16 cellular contexts compared by ENCODE assay signal in the genomic region with DNA sequence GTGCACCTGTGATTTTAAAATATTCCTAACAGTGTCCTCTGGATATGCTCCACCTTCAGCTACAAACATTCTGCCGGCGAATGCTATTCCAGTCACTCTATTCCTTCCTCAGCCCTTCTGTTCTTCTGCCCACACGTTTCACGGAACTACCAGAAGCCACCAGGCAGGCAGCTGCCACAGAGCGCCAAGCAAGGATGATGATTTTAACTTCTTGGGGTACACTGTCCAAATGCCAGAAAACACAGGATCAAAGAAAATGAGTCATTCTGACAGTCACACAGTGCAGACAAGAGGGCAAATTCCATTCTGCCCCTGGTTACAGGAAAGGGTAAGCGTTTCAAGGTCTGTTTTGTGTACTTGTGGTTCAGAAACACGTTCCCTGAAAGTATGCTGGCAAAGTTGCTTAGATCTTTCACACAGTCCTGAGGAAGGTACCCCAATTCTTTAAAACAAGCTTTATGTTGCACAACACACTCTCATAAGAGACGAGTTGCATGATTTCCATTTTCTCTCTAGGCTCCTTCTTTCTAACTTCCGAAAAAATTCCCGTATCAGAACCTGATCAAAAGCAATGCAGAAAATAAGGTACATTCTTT.
A peak's percentile ranks its signal among the peaks of the same experiment; 100 is the strongest.
DNase-seq lines count a peak whose midpoint lies in the region; ATAC-seq and TF ChIP-seq lines count a peak whose summit lies in the region.
"Had no signal": no experiment of that assay in that cellular context is flagged by ENCODE, and none has a peak within 500 bp of the region (broad histone marks: within the 10 kb centered on the region; RNA-seq: fewer than 3 reads in every experiment).

No MANE protein-coding gene starts in this region.

- H3K36me3 ChIP-seq in RWPE2 (ENCODE audit: low read depth) (no peaks in the 10 kb centered on the region), HAP-1 (replicated peaks) (no peaks in the 10 kb centered on the region), left ventricle myocardium inferior (no peaks in the 10 kb centered on the region)
- H3K36me3 ChIP-seq: MG63 had no signal

- no peaks in the 10 kb centered on the region for H3K9me3 Mint-ChIP-seq in nephron
- H3K9me3 Mint-ChIP-seq: stimulated activated effector memory CD8-positive, alpha-beta T cell treated with anti-CD3 and anti-CD28 coated beads, Interleukin-12 subunit alpha, Interleukin-12 subunit beta, amount 100 ng/mL, for 72 hours had no signal

- H3K4me1 ChIP-seq in RWPE2 (ENCODE audit: insufficient read depth, poor library complexity, severe bottlenecking) (no peaks in the 10 kb centered on the region), right cardiac atrium (ENCODE audit: control insufficient read depth, insufficient read depth, low read length) (no peaks in the 10 kb centered on the region), HAP-1 (peaks cover 12% of the 10 kb centered on the region), left ventricle myocardium inferior (no peaks in the 10 kb centered on the region)

- in situ Hi-C loops in HAP-1 (cut with MboI; ENCODE audit: low sequenced_read_pairs) = loop anchor here (25.0 kb wide), 1 partner anchor 362 kb away; no protein-coding TSS in a partner anchor

- WGBS in right cardiac atrium = 70% methylated on average over 10 of the region's 10 CpGs

- H3K4me3 ChIP-seq in RWPE2 (ENCODE audit: severe bottlenecking) (no peak overlapping the region), right cardiac atrium (ENCODE audit: low read length) (no peak overlapping the region), HAP-1 (no peak overlapping the region), left ventricle myocardium inferior (no peak overlapping the region)
- H3K4me3 ChIP-seq: MG63 had no signal

- no peaks in the 10 kb centered on the region for H3K36me3 Mint-ChIP-seq in nephron (ENCODE audit: low read depth)
- H3K36me3 Mint-ChIP-seq: stimulated activated effector memory CD8-positive, alpha-beta T cell treated with anti-CD3 and anti-CD28 coated beads, Interleukin-12 subunit alpha, Interleukin-12 subunit beta, amount 100 ng/mL, for 72 hours had no signal

- H3K27ac ChIP-seq in RWPE2 (ENCODE audit: poor library complexity, severe bottlenecking) = no peak overlapping the region
- H3K27ac ChIP-seq in right cardiac atrium (ENCODE audit: low read length) = no peak overlapping the region
- no peak overlapping the region for H3K27ac ChIP-seq in left ventricle myocardium inferior (replicated peaks)

- ATAC-seq in RWPE2 (ENCODE audit: low read depth) = peak; percentile 57; the same call in 2 of the 3 replicates
- peak; percentile 8 for ATAC-seq in esophagus mucosa
- ATAC-seq in right cardiac atrium = no peak
- ATAC-seq in GM18505 (IDR thresholded peaks at IDR 0.05; ENCODE audit: unreplicated experiment) = no peak
- ATAC-seq: stimulated activated effector memory CD8-positive, alpha-beta T cell treated with anti-CD3 and anti-CD28 coated beads, Interleukin-12 subunit alpha, Interleukin-12 subunit beta, amount 100 ng/mL, for 72 hours had no signal

- peak overlapping the region; percentile 53 to 93 (median 74) for H3K27ac Mint-ChIP-seq in nephron
- H3K27ac Mint-ChIP-seq: stimulated activated effector memory CD8-positive, alpha-beta T cell treated with anti-CD3 and anti-CD28 coated beads, Interleukin-12 subunit alpha, Interleukin-12 subunit beta, amount 100 ng/mL, for 72 hours had no signal

- no peak for TF ChIP-seq POLR2A in GM18505 (IDR thresholded peaks at IDR 0.05; ENCODE audit: borderline replicate concordance, extremely low read depth, insufficient read depth, insufficient read length)

- H3K4me1 Mint-ChIP-seq in nephron = no peaks in the 10 kb centered on the region
- H3K4me1 Mint-ChIP-seq: stimulated activated effector memory CD8-positive, alpha-beta T cell treated with anti-CD3 and anti-CD28 coated beads, Interleukin-12 subunit alpha, Interleukin-12 subunit beta, amount 100 ng/mL, for 72 hours had no signal

- peaks cover 18% of the 10 kb centered on the region for H3K27me3 ChIP-seq in RWPE2 (ENCODE audit: insufficient read depth, poor library complexity, severe bottlenecking)
- no peaks in the 10 kb centered on the region for H3K27me3 ChIP-seq in right cardiac atrium (ENCODE audit: control insufficient read depth, insufficient read depth)
- H3K27me3 ChIP-seq in HAP-1 (ENCODE audit: low read depth) = no peaks in the 10 kb centered on the region
- H3K27me3 ChIP-seq in left ventricle myocardium inferior (ENCODE audit: low read depth) = peaks cover 40% of the 10 kb centered on the region
- H3K27me3 ChIP-seq: MG63 had no signal

- peaks cover 14% of the 10 kb centered on the region for H3K27me3 Mint-ChIP-seq in nephron (ENCODE audit: low read depth)

- intact Hi-C loops in right cardiac atrium (cut with DNase I) = no loop called here
- intact Hi-C loops in left ventricle myocardium inferior (cut with micrococcal nuclease) = no loop called here

- no peaks in the 10 kb centered on the region for H3K9me3 ChIP-seq in RWPE2 (ENCODE audit: severe bottlenecking)
- no peaks in the 10 kb centered on the region for H3K9me3 ChIP-seq in right cardiac atrium (ENCODE audit: control insufficient read depth, low read length)
- no peaks in the 10 kb centered on the region for H3K9me3 ChIP-seq in HAP-1
- no peaks in the 10 kb centered on the region for H3K9me3 ChIP-seq in left ventricle myocardium inferior (replicated peaks)
- H3K9me3 ChIP-seq: MG63 had no signal

- DNase-seq in Daoy (ENCODE audit: low read depth) (peak; percentile 57), RWPE2 (ENCODE audit: low spot score) (no peak), right cardiac atrium (no peak), HAP-1 (ENCODE audit: low spot score in 2 of 2) (no peak), left ventricle myocardium inferior (no peak)
- DNase-seq: activated CD4-positive, alpha-beta T cell treated with anti-CD3 and anti-CD28 coated beads, Interleukin-2, amount 50 U/mL, for 1 hour; activated naive CD4-positive, alpha-beta T cell treated with Interleukin-2 at 50 U/mL for 16 hours; AML-193; cortex of kidney; MG63; stimulated activated CD4-positive, alpha-beta T cell treated with anti-CD3 and anti-CD28 coated beads, Interleukin-1b, Interleukin-23, amount 100 ng/mL, for 48 hours; T-helper 2 cell had no signal

- TF ChIP-seq CTCF in RWPE2 (IDR thresholded peaks at IDR 0.05; ENCODE audit: poor library complexity, severe bottlenecking) (no peak), nephron (IDR thresholded peaks at IDR 0.05; ENCODE audit: unreplicated experiment in 3 of 3) (no peak), left ventricle myocardium inferior (IDR thresholded peaks at IDR 0.05; ENCODE audit: borderline replicate concordance) (no peak)

- no peak overlapping the region for H3K4me3 Mint-ChIP-seq in nephron
- H3K4me3 Mint-ChIP-seq: stimulated activated effector memory CD8-positive, alpha-beta T cell treated with anti-CD3 and anti-CD28 coated beads, Interleukin-12 subunit alpha, Interleukin-12 subunit beta, amount 100 ng/mL, for 72 hours had no signal

Comparison
In these comparisons a context has a peak if more than half of its experiments do, and no peak if none do; other contexts are left out.
1. ATAC-seq: peak in RWPE2 (single experiment) and esophagus mucosa (single experiment); none in right cardiac atrium (0 of 2) and GM18505 (single experiment).